1 cellular context compared by ENCODE assay signal in genomic region chr7:133530682-133531081, GRCh38.
TF ChIP-seq lines count a peak whose summit lies in the region.

No MANE protein-coding gene starts in this region.

TF ChIP-seq in HEK293, 187 proteins besides CTCF, POLR2A, EP300 and RAD21 (continued from another document):
- TF ChIP-seq, protein P1, sequence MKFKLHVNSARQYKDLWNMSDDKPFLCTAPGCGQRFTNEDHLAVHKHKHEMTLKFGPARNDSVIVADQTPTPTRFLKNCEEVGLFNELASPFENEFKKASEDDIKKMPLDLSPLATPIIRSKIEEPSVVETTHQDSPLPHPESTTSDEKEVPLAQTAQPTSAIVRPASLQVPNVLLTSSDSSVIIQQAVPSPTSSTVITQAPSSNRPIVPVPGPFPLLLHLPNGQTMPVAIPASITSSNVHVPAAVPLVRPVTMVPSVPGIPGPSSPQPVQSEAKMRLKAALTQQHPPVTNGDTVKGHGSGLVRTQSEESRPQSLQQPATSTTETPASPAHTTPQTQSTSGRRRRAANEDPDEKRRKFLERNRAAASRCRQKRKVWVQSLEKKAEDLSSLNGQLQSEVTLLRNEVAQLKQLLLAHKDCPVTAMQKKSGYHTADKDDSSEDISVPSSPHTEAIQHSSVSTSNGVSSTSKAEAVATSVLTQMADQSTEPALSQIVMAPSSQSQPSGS (tag by site-specific recombination; IDR thresholded peaks at IDR 0.05; ENCODE audit: low read depth) = peak; percentile 81
- TF ChIP-seq, protein P2, sequence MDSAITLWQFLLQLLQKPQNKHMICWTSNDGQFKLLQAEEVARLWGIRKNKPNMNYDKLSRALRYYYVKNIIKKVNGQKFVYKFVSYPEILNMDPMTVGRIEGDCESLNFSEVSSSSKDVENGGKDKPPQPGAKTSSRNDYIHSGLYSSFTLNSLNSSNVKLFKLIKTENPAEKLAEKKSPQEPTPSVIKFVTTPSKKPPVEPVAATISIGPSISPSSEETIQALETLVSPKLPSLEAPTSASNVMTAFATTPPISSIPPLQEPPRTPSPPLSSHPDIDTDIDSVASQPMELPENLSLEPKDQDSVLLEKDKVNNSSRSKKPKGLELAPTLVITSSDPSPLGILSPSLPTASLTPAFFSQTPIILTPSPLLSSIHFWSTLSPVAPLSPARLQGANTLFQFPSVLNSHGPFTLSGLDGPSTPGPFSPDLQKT (IDR thresholded peaks at IDR 0.05; ENCODE audit: borderline replicate concordance, low read depth, low read length) = no peak
- peak; percentile 90 for TF ChIP-seq INSM2 (tag by site-specific recombination; IDR thresholded peaks at IDR 0.05)
- TF ChIP-seq ZNF692 (tag by site-specific recombination; IDR thresholded peaks at IDR 0.05) = peak; percentile 56; the same call in 1 of the 2 replicates
- TF ChIP-seq KLF10 (tag by site-specific recombination; IDR thresholded peaks at IDR 0.05) = no peak
- TF ChIP-seq, protein P3, sequence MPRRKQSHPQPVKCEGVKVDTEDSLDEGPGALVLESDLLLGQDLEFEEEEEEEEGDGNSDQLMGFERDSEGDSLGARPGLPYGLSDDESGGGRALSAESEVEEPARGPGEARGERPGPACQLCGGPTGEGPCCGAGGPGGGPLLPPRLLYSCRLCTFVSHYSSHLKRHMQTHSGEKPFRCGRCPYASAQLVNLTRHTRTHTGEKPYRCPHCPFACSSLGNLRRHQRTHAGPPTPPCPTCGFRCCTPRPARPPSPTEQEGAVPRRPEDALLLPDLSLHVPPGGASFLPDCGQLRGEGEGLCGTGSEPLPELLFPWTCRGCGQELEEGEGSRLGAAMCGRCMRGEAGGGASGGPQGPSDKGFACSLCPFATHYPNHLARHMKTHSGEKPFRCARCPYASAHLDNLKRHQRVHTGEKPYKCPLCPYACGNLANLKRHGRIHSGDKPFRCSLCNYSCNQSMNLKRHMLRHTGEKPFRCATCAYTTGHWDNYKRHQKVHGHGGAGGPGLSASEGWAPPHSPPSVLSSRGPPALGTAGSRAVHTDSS (tag by site-specific recombination; IDR thresholded peaks at IDR 0.05) = 0 out of 2 replicates have a peak, but pooled peaks have one; percentile 46
